ENCODE assay signal across 1 cellular context in genomic region chr11:12693485-12694181, GRCh38.
TF ChIP-seq lines count a peak whose summit lies in the region.

No MANE protein-coding gene starts in this region.

TF ChIP-seq in HEK293, 187 proteins besides CTCF, POLR2A, EP300 and RAD21 (continued from another document):
- peak; percentile 41 for TF ChIP-seq ZBTB17 (tag by site-specific recombination; IDR thresholded peaks at IDR 0.05)
- TF ChIP-seq ZNF16 (tag by site-specific recombination; IDR thresholded peaks at IDR 0.05; ENCODE audit: low read depth): no peak
- no peak for TF ChIP-seq GLIS1 (tag by site-specific recombination; IDR thresholded peaks at IDR 0.05)
- TF ChIP-seq PRDM1 (tag by site-specific recombination; IDR thresholded peaks at IDR 0.05): 0 out of 2 replicates have a peak, but pooled peaks have one; percentile 8
- TF ChIP-seq SCRT2 (tag by site-specific recombination; IDR thresholded peaks at IDR 0.05): peak; percentile 48; the same call in 1 of the 2 replicates
- TF ChIP-seq ZNF701 (tag by site-specific recombination; IDR thresholded peaks at IDR 0.05): no peak
- peak; percentile 55 for TF ChIP-seq ZNF335 (tag by site-specific recombination; conservative IDR thresholded peaks at IDR 0.05)
- TF ChIP-seq SP7 (tag by site-specific recombination; IDR thresholded peaks at IDR 0.05): peak; percentile 36; the same call in 1 of the 2 replicates
- TF ChIP-seq ZNF629 (tag by site-specific recombination; IDR thresholded peaks at IDR 0.05): peak; percentile 58
- TF ChIP-seq ZNF157 (tag by site-specific recombination; IDR thresholded peaks at IDR 0.05): no peak
- TF ChIP-seq, protein P1, sequence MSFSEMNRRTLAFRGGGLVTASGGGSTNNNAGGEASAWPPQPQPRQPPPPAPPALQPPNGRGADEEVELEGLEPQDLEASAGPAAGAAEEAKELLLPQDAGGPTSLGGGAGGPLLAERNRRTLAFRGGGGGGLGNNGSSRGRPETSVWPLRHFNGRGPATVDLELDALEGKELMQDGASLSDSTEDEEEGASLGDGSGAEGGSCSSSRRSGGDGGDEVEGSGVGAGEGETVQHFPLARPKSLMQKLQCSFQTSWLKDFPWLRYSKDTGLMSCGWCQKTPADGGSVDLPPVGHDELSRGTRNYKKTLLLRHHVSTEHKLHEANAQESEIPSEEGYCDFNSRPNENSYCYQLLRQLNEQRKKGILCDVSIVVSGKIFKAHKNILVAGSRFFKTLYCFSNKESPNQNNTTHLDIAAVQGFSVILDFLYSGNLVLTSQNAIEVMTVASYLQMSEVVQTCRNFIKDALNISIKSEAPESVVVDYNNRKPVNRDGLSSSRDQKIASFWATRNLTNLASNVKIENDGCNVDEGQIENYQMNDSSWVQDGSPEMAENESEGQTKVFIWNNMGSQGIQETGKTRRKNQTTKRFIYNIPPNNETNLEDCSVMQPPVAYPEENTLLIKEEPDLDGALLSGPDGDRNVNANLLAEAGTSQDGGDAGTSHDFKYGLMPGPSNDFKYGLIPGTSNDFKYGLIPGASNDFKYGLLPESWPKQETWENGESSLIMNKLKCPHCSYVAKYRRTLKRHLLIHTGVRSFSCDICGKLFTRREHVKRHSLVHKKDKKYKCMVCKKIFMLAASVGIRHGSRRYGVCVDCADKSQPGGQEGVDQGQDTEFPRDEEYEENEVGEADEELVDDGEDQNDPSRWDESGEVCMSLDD (tag by site-specific recombination; IDR thresholded peaks at IDR 0.05): no peak
- TF ChIP-seq, protein P2, sequence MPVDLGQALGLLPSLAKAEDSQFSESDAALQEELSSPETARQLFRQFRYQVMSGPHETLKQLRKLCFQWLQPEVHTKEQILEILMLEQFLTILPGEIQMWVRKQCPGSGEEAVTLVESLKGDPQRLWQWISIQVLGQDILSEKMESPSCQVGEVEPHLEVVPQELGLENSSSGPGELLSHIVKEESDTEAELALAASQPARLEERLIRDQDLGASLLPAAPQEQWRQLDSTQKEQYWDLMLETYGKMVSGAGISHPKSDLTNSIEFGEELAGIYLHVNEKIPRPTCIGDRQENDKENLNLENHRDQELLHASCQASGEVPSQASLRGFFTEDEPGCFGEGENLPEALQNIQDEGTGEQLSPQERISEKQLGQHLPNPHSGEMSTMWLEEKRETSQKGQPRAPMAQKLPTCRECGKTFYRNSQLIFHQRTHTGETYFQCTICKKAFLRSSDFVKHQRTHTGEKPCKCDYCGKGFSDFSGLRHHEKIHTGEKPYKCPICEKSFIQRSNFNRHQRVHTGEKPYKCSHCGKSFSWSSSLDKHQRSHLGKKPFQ (tag by site-specific recombination; IDR thresholded peaks at IDR 0.05): no peak
- no peak for TF ChIP-seq ZNF830 (tag by site-specific recombination; IDR thresholded peaks at IDR 0.05; ENCODE audit: low read depth)
